Comparison of ENCODE assay signal across 17 cellular contexts in the genomic region with DNA sequence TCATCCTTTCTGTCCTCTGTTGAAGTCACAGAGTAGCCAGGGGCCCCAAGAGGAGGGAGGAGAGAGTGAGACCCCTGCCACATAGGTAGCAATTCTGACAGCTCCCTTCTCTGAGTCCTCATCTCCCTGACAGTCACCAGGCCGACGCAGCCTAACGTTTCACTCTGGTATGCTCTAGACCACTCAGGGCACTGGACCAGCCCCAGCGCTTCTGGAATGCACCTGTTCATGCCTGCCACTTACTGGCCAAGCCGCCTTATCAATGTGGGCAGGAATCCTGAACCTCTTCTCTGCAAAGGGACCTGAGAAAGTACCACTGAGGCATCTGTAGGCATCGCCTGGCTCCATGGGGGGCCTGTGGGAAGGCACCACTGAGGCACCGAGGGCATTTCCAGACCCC.
"Had no signal": no experiment of that assay in that cellular context is flagged by ENCODE, and none has a peak within 500 bp of the region (broad histone marks: within the 10 kb centered on the region; RNA-seq: fewer than 3 reads in every experiment).

No MANE protein-coding gene starts in this region.

- H3K36me3 ChIP-seq: prostate gland, right atrium auricular region, upper lobe of left lung had no signal

- H3K36me3 Mint-ChIP-seq: brain, mesothelial cell of epicardium, WTC11 had no signal

- H3K27ac ChIP-seq: coronary artery, left lung, prostate gland, right atrium auricular region, SK-N-MC, upper lobe of left lung had no signal

- H3K4me3 Mint-ChIP-seq: brain; mesothelial cell of epicardium; nephron progenitor cell; T-helper 2 cell treated with Interferon-gamma antibody and Interleukin-4, amounts not matched to agents 5 μg/mL and 100 μg/mL, for 36 hours; WTC11 had no signal

- H3K27ac Mint-ChIP-seq: nephron progenitor cell; T-helper 2 cell treated with Interferon-gamma antibody and Interleukin-4, amounts not matched to agents 5 μg/mL and 100 μg/mL, for 36 hours; WTC11 had no signal

- DNase-seq: activated CD4-positive, alpha-beta T cell treated with anti-CD3 and anti-CD28 coated beads, Interleukin-2, amount 50 U/mL, for 1 hour; activated naive CD4-positive, alpha-beta T cell treated with anti-CD3 and anti-CD28 coated beads, Interleukin-2, amount 50 U/mL, for 16 hours; anterior cingulate cortex; caudate nucleus; left lung; nephron progenitor cell; stimulated activated CD4-positive, alpha-beta T cell treated with anti-CD3 and anti-CD28 coated beads, Interleukin-2, amount 100 ng/mL, for 48 hours; stimulated activated naive CD8-positive, alpha-beta T cell treated with anti-CD3 and anti-CD28 coated beads, Interleukin-15, amount 100 ng/mL, for 72 hours had no signal

- ATAC-seq: left lung; stimulated activated naive CD8-positive, alpha-beta T cell treated with anti-CD3 and anti-CD28 coated beads, Interleukin-15, amount 100 ng/mL, for 72 hours; WTC11 had no signal

- H3K4me3 ChIP-seq: coronary artery, left lung, prostate gland, right atrium auricular region, SK-N-MC, upper lobe of left lung had no signal

- H3K9me3 Mint-ChIP-seq: brain; mesothelial cell of epicardium; nephron progenitor cell; stimulated activated naive CD8-positive, alpha-beta T cell treated with anti-CD3 and anti-CD28 coated beads, Interleukin-15, amount 100 ng/mL, for 72 hours; T-helper 2 cell treated with Interferon-gamma antibody and Interleukin-4, amounts not matched to agents 5 μg/mL and 100 μg/mL, for 36 hours; WTC11 had no signal

- H3K4me1 ChIP-seq: left lung, prostate gland, right atrium auricular region had no signal

- H3K27me3 ChIP-seq: left lung, right atrium auricular region, upper lobe of left lung had no signal

- H3K27me3 Mint-ChIP-seq: brain; stimulated activated naive CD8-positive, alpha-beta T cell treated with anti-CD3 and anti-CD28 coated beads, Interleukin-15, amount 100 ng/mL, for 72 hours had no signal

- H3K4me1 Mint-ChIP-seq: brain, mesothelial cell of epicardium, WTC11 had no signal

- H3K9me3 ChIP-seq: left lung, prostate gland, right atrium auricular region, upper lobe of left lung had no signal
